ENCODE assay signal across 22 cellular contexts in genomic region chr7:157097569-157097968, GRCh38.
A peak's percentile ranks its signal among the peaks of the same experiment; 100 is the strongest.
DNase-seq lines count a peak whose midpoint lies in the region; ATAC-seq and FAIRE-seq lines count a peak whose summit lies in the region.
"Had no signal": no experiment of that assay in that cellular context is flagged by ENCODE, and none has a peak within 500 bp of the region (broad histone marks: within the 10 kb centered on the region; RNA-seq: fewer than 3 reads in every experiment).

No MANE protein-coding gene starts in this region.

- peaks cover 27% of the 10 kb centered on the region for H3K27me3 Mint-ChIP-seq in central memory CD8-positive, alpha-beta T cell

- no peaks in the 10 kb centered on the region for H3K4me1 Mint-ChIP-seq in central memory CD8-positive, alpha-beta T cell
- H3K4me1 Mint-ChIP-seq: activated naive CD8-positive, alpha-beta T cell treated with anti-CD3 and anti-CD28 coated beads, Interleukin-2, amount 50 U/mL, for 24 hours; stimulated activated memory B cell treated with anti-CD40 and anti-IgM and Interleukin-4, amounts not matched to agents 10 μg/mL and 1 μg/mL and 100 μg/mL, for 72 hours had no signal

- no peaks in the 10 kb centered on the region for H3K9me3 Mint-ChIP-seq in central memory CD8-positive, alpha-beta T cell
- H3K9me3 Mint-ChIP-seq: activated naive CD8-positive, alpha-beta T cell treated with anti-CD3 and anti-CD28 coated beads, Interleukin-2, amount 50 U/mL, for 24 hours had no signal

- H3K4me3 Mint-ChIP-seq in central memory CD8-positive, alpha-beta T cell, result no peak overlapping the region
- H3K4me3 Mint-ChIP-seq: activated naive CD8-positive, alpha-beta T cell treated with anti-CD3 and anti-CD28 coated beads, Interleukin-2, amount 50 U/mL, for 24 hours; H9; stimulated activated memory B cell treated with anti-CD40 and anti-IgM and Interleukin-4, amounts not matched to agents 10 μg/mL and 1 μg/mL and 100 μg/mL, for 72 hours had no signal

- no peak for FAIRE-seq in GM19239 (lab: Jason Lieb, UNC)
- FAIRE-seq: K562, kidney had no signal

- no peaks in the 10 kb centered on the region for H3K36me3 Mint-ChIP-seq in central memory CD8-positive, alpha-beta T cell (ENCODE audit: insufficient read depth)
- H3K36me3 Mint-ChIP-seq: stimulated activated memory B cell treated with anti-CD40 and anti-IgM and Interleukin-4, amounts not matched to agents 10 μg/mL and 1 μg/mL and 100 μg/mL, for 72 hours had no signal

- peak overlapping the region; percentile 55 for H3K27ac Mint-ChIP-seq in central memory CD8-positive, alpha-beta T cell (ENCODE audit: low read depth)
- H3K27ac Mint-ChIP-seq: activated naive CD8-positive, alpha-beta T cell treated with anti-CD3 and anti-CD28 coated beads, Interleukin-2, amount 50 U/mL, for 24 hours; H9; stimulated activated memory B cell treated with anti-CD40 and anti-IgM and Interleukin-4, amounts not matched to agents 10 μg/mL and 1 μg/mL and 100 μg/mL, for 72 hours had no signal

- ATAC-seq in central memory CD8-positive, alpha-beta T cell (replicated peaks; ENCODE audit: extremely low read depth, poor library complexity, severe bottlenecking), result no peak
- ATAC-seq in HG03520 (IDR thresholded peaks at IDR 0.05; ENCODE audit: unreplicated experiment), result no peak
- ATAC-seq: activated naive CD8-positive, alpha-beta T cell treated with anti-CD3 and anti-CD28 coated beads, Interleukin-2, amount 50 U/mL, for 24 hours; psoas muscle; stimulated activated memory B cell treated with anti-CD40 and anti-IgM and Interleukin-4, amounts not matched to agents 10 μg/mL and 1 μg/mL and 100 μg/mL, for 72 hours had no signal

- DNase-seq in COR-L47 (lab: John Stamatoyannopoulos, UW) (peak; percentile 31), NCI-H1105 treated with DMSO at 0.1 percent for 48 hours (lab: John Stamatoyannopoulos, UW) (peak; percentile 48), NCI-H345 (lab: John Stamatoyannopoulos, UW) (peak; percentile 38), AG20443 (ENCODE audit: low spot score) (no peak), NCI-H2227 treated with DMSO at 0.1 percent for 48 hours (lab: John Stamatoyannopoulos, UW) (no peak), GM19239 (ENCODE audit: insufficient read length, low spot score) (no peak)
- no peak for DNase-seq in central memory CD8-positive, alpha-beta T cell (ENCODE audit: low spot score in 2 of 2)
- DNase-seq: ACHN; activated CD8-positive, alpha-beta memory T cell treated with anti-CD3 and anti-CD28 coated beads, Interleukin-2, amount 50 U/mL, for 4 hours; activated naive CD8-positive, alpha-beta T cell treated with anti-CD3 and anti-CD28 coated beads, Interleukin-2, amount 50 U/mL, for 24 hours; effector CD8-positive, alpha-beta T cell; foreskin melanocyte; GF-D8; H9; MG63; psoas muscle; stimulated activated CD4-positive, alpha-beta T cell treated with anti-CD3 and anti-CD28 coated beads, Interleukin-2, amount 100 ng/mL, for 24 hours; uterus had no signal

Comparison
In these comparisons a context has a peak if more than half of its experiments do, and no peak if none do; other contexts are left out.
1. DNase-seq: peak in COR-L47 (single experiment), NCI-H1105 treated with DMSO at 0.1 percent for 48 hours (single experiment) and NCI-H345 (single experiment); none in central memory CD8-positive, alpha-beta T cell (0 of 2), AG20443 (single experiment), NCI-H2227 treated with DMSO at 0.1 percent for 48 hours (single experiment) and GM19239 (single experiment).